In the genomic region with DNA sequence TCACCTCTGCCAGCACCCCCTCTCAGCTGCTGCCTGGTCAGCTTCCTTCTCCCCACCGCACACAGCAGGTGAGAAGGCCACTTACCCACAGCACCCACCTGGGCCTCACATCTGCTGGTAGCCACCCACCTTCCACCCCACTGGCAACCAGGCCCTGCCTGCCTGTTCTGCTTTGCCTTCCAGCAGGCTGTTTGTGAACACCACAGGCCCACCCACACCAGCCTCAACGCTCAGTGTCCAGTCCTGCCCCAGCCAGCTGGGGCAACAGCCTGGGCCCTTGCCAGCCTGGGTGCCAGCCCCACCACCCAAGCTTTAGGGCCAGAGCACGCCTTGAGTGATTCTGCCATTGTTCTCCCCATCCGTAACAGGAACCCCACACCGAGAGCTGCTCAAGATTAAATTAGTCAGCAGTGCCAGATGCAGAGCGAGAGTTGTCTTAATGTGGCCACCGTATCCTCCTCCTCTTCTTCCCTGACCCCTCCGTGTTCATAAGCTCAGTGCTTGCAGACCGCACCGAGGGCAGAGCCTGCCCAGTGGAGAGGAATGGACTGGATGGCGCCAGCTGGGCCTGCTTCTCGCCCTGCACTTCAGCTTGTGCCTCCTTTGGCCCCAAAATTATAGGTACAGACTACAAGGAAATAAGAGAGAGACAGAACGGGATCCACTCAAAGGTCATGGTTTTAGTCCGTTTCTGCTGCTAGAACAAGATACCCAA, we compare ENCODE assay signal across 32 cellular contexts.
DNase-seq lines count a peak whose midpoint lies in the region; ATAC-seq and TF ChIP-seq lines count a peak whose summit lies in the region.
"Had no signal": no experiment of that assay in that cellular context is flagged by ENCODE, and none has a peak within 500 bp of the region (broad histone marks: within the 10 kb centered on the region; RNA-seq: fewer than 3 reads in every experiment).

No MANE protein-coding gene starts in this region.

- H3K27me3 Mint-ChIP-seq in activated naive CD8-positive, alpha-beta T cell treated with anti-CD3 and anti-CD28 coated beads, Interleukin-2, amount 50 U/mL, for 24 hours = no peaks in the 10 kb centered on the region
- no peaks in the 10 kb centered on the region for H3K27me3 Mint-ChIP-seq in activated naive CD8-positive, alpha-beta T cell treated with anti-CD3 and anti-CD28 coated beads for 36 hours
- H3K27me3 Mint-ChIP-seq in activated naive CD4-positive, alpha-beta T cell treated with anti-CD3 and anti-CD28 coated beads, Interleukin-2, amount 10 ng/mL, durations not matched to agents 7 days and 5 days = no peaks in the 10 kb centered on the region
- H3K27me3 Mint-ChIP-seq: CD4-positive, alpha-beta memory T cell had no signal

- peak overlapping the region; percentile 42 for H3K14ac ChIP-seq in neuronal stem cell (ENCODE audit: low read length)

- H3K27ac Mint-ChIP-seq in activated naive CD8-positive, alpha-beta T cell treated with anti-CD3 and anti-CD28 coated beads, Interleukin-2, amount 50 U/mL, for 24 hours = no peak overlapping the region
- H3K27ac Mint-ChIP-seq in activated naive CD8-positive, alpha-beta T cell treated with anti-CD3 and anti-CD28 coated beads for 36 hours = no peak overlapping the region
- H3K27ac Mint-ChIP-seq in activated naive CD4-positive, alpha-beta T cell treated with anti-CD3 and anti-CD28 coated beads, Interleukin-2, amount 10 ng/mL, durations not matched to agents 7 days and 5 days = no peak overlapping the region
- H3K27ac Mint-ChIP-seq: activated T-helper 2 cell treated with anti-CD3 and anti-CD28 coated beads, Interferon-gamma antibody, Interleukin-2, Interleukin-4, amounts not matched to agents 10 μg/mL and 5 μg/mL and 100 μg/mL, durations not matched to agents 14 hours and 24 hours and 36 hours; CD4-positive, alpha-beta memory T cell; T-helper 1 cell treated with Interleukin-12 subunit alpha and Interleukin-12 subunit beta and Interleukin-4 antibody, amounts not matched to agents 30 μg/mL and 1 μg/mL, for 36 hours had no signal

- H2BK5ac ChIP-seq in neuronal stem cell (ENCODE audit: low read length) = peak overlapping the region; percentile 29

- H3K4me3 Mint-ChIP-seq in activated naive CD8-positive, alpha-beta T cell treated with anti-CD3 and anti-CD28 coated beads, Interleukin-2, amount 50 U/mL, for 24 hours = no peak overlapping the region
- no peak overlapping the region for H3K4me3 Mint-ChIP-seq in activated naive CD8-positive, alpha-beta T cell treated with anti-CD3 and anti-CD28 coated beads for 36 hours
- H3K4me3 Mint-ChIP-seq in activated naive CD4-positive, alpha-beta T cell treated with anti-CD3 and anti-CD28 coated beads, Interleukin-2, amount 10 ng/mL, durations not matched to agents 7 days and 5 days = no peak overlapping the region
- H3K4me3 Mint-ChIP-seq: CD4-positive, alpha-beta memory T cell; T-helper 1 cell treated with Interleukin-12 subunit alpha and Interleukin-12 subunit beta and Interleukin-4 antibody, amounts not matched to agents 30 μg/mL and 1 μg/mL, for 36 hours had no signal

- peaks cover 0 to 2% of the 10 kb centered on the region in 2 donors for H3K9me3 ChIP-seq in neuronal stem cell (replicated peaks in 1 of 2; ENCODE audit: control insufficient read depth in 2 of 2, insufficient read depth in 1 of 2, low read depth in 1 of 2, low read length in 2 of 2)
- H3K9me3 ChIP-seq: right lobe of liver, upper lobe of right lung had no signal

- H3K9ac ChIP-seq in neuronal stem cell (ENCODE audit: low read depth, low read length, poor library complexity) = peak overlapping the region; percentile 7
- H3K9ac ChIP-seq: GM23248, KMS-11 had no signal

- no peak overlapping the region for H2BK12ac ChIP-seq in neuronal stem cell (ENCODE audit: low read length)

- no peak overlapping the region for H2BK120ac ChIP-seq in neuronal stem cell (ENCODE audit: low read depth, low read length)

- H2AFZ ChIP-seq in neuronal stem cell (ENCODE audit: low read length) = no peak overlapping the region
- H2AFZ ChIP-seq: GM23248 had no signal

- no peak overlapping the region for H4K91ac ChIP-seq in neuronal stem cell (ENCODE audit: low read depth, low read length, poor library complexity)

- no peak overlapping the region for H3K4me3 ChIP-seq in coronary artery
- H3K4me3 ChIP-seq in neuronal stem cell (ENCODE audit: low read length in 2 of 2) = no peak overlapping the region
- H3K4me3 ChIP-seq in brain microvascular endothelial cell (ENCODE audit: low read depth, low read length) = no peak overlapping the region
- H3K4me3 ChIP-seq: GM23248, right lobe of liver, upper lobe of right lung had no signal

- H2AK5ac ChIP-seq in neuronal stem cell (ENCODE audit: low read depth, low read length) = peak overlapping the region; percentile 79

- peaks cover 0 to 6% of the 10 kb centered on the region in 2 donors for H3K4me1 ChIP-seq in neuronal stem cell (ENCODE audit: control insufficient read depth in 2 of 2, insufficient read depth in 1 of 2, low read depth in 1 of 2, low read length in 2 of 2)
- H3K4me1 ChIP-seq: upper lobe of right lung had no signal

- H4K8ac ChIP-seq in neuronal stem cell (ENCODE audit: low read depth, low read length) = no peak overlapping the region

- WGBS in neuronal stem cell (ENCODE audit: extremely low coverage in 2 of 2, insufficient read length in 2 of 2, insufficient replicate concordance in 1 of 2), 2 donors = no CpG with 5 or more reads among the region's 14 CpGs

- in situ Hi-C loops in brain microvascular endothelial cell (cut with HindIII; ENCODE audit: low pct_ligation_motif_present, low sequenced_read_pairs) = no loop called here

- CTCF ChIA-PET in activated naive CD4-positive, alpha-beta T cell treated with anti-CD3 and anti-CD28 coated beads, Interleukin-2, amount 10 ng/mL, durations not matched to agents 7 days and 5 days (lab: Charles Lee) = no interaction called here

- no peak for DNase-seq in activated naive CD8-positive, alpha-beta T cell treated with anti-CD3 and anti-CD28 coated beads, Interleukin-2, amount 50 U/mL, for 24 hours
- no peak for DNase-seq in activated naive CD8-positive, alpha-beta T cell treated with anti-CD3 and anti-CD28 coated beads for 36 hours
- DNase-seq in coronary artery (ENCODE audit: low spot score) (peak; percentile 38), neuronal stem cell (ENCODE audit: low spot score) (no peak), brain microvascular endothelial cell (no peak), UCSD-AML1 (lab: John Stamatoyannopoulos, UW; ENCODE audit: unreplicated experiment) (no peak)
- no peak for DNase-seq in activated naive CD4-positive, alpha-beta T cell treated with anti-CD3 and anti-CD28 coated beads, Interleukin-2, amount 10 ng/mL, durations not matched to agents 7 days and 5 days
- DNase-seq: activated CD4-positive, alpha-beta T cell treated with anti-CD3 and anti-CD28 coated beads, Interleukin-2, amount 50 U/mL, for 48 hours; activated CD4-positive, CD25-positive, alpha-beta regulatory T cell treated with anti-CD3 and anti-CD28 coated beads, Interleukin-2, amount 50 U/mL, for 72 hours; activated T-cell treated with anti-CD3 and anti-CD28 coated beads for 4 hours; anterior cingulate cortex; CD4-positive, alpha-beta memory T cell; effector CD8-positive, alpha-beta T cell; GM23248; mammary epithelial cell; NCI-H1930; NCI-H524 treated with DMSO at 0.1 percent for 48 hours; NK-92 treated with Interleukin-12 subunit alpha and Interleukin-12 subunit beta, amount 100 ng/mL, for 24 hours; PC-3; posterior cingulate gyrus; right lobe of liver; stimulated activated CD4-positive, alpha-beta T cell treated with anti-CD3 and anti-CD28 coated beads, Interleukin-15, amount 100 ng/mL, for 24 hours; stimulated activated naive CD4-positive, alpha-beta T cell; upper lobe of right lung had no signal

- TF ChIP-seq CTCF in coronary artery (IDR thresholded peaks at IDR 0.05) = no peak
- no peak for TF ChIP-seq CTCF in brain microvascular endothelial cell (IDR thresholded peaks at IDR 0.05; ENCODE audit: low read depth, low read length, missing control alignments)

- H3K27me3 ChIP-seq in neuronal stem cell (ENCODE audit: control insufficient read depth in 3 of 3, insufficient read depth in 3 of 3, low read depth in 1 of 3, low read length in 3 of 3) (peaks cover 0 to 10% (median 0%) of the 10 kb centered on the region in 3 experiments), brain microvascular endothelial cell (replicated peaks) (no peaks in the 10 kb centered on the region)
- H3K27me3 ChIP-seq: right lobe of liver had no signal

- H3K4ac ChIP-seq in neuronal stem cell (ENCODE audit: low read length) = peak overlapping the region; percentile 41

- H3K18ac ChIP-seq in neuronal stem cell (ENCODE audit: low read length) = peak overlapping the region; percentile 6

- H2BK15ac ChIP-seq in neuronal stem cell (ENCODE audit: low read length) = peak overlapping the region; percentile 14

- no peak overlapping the region for H3K4me2 ChIP-seq in neuronal stem cell (ENCODE audit: insufficient read depth, low read length, poor library complexity, severe bottlenecking)
- H3K4me2 ChIP-seq: KMS-11 had no signal

- ATAC-seq in activated naive CD8-positive, alpha-beta T cell treated with anti-CD3 and anti-CD28 coated beads, Interleukin-2, amount 50 U/mL, for 24 hours = peak; percentile 5
- no peak for ATAC-seq in HG03135 (IDR thresholded peaks at IDR 0.05; ENCODE audit: unreplicated experiment)
- ATAC-seq: activated naive CD4-positive, alpha-beta T cell treated with anti-CD3 and anti-CD28 coated beads, Interleukin-2, amount 50 U/mL, for 72 hours; PC-3; right lobe of liver; Right ventricle myocardium inferior; SK-N-SH treated with all-trans-retinoic acid at 6 μM for 48 hours had no signal

- H3K4me1 Mint-ChIP-seq in activated naive CD8-positive, alpha-beta T cell treated with anti-CD3 and anti-CD28 coated beads, Interleukin-2, amount 50 U/mL, for 24 hours = peaks cover 3% of the 10 kb centered on the region
- H3K4me1 Mint-ChIP-seq in activated naive CD8-positive, alpha-beta T cell treated with anti-CD3 and anti-CD28 coated beads for 36 hours = peaks cover 1% of the 10 kb centered on the region
- H3K4me1 Mint-ChIP-seq in activated naive CD4-positive, alpha-beta T cell treated with anti-CD3 and anti-CD28 coated beads, Interleukin-2, amount 10 ng/mL, durations not matched to agents 7 days and 5 days = no peaks in the 10 kb centered on the region
- H3K4me1 Mint-ChIP-seq: CD4-positive, alpha-beta memory T cell had no signal

- H3K36me3 Mint-ChIP-seq in activated naive CD8-positive, alpha-beta T cell treated with anti-CD3 and anti-CD28 coated beads, Interleukin-2, amount 50 U/mL, for 24 hours (ENCODE audit: low read depth) = no peaks in the 10 kb centered on the region
- H3K36me3 Mint-ChIP-seq in activated naive CD8-positive, alpha-beta T cell treated with anti-CD3 and anti-CD28 coated beads for 36 hours = no peaks in the 10 kb centered on the region
- H3K36me3 Mint-ChIP-seq in activated naive CD4-positive, alpha-beta T cell treated with anti-CD3 and anti-CD28 coated beads, Interleukin-2, amount 10 ng/mL, durations not matched to agents 7 days and 5 days = no peaks in the 10 kb centered on the region
- H3K36me3 Mint-ChIP-seq: activated naive CD4-positive, alpha-beta T cell treated with anti-CD3 and anti-CD28 coated beads, Interleukin-2, amount 50 U/mL, for 72 hours; CD4-positive, alpha-beta memory T cell had no signal

- H3K27ac ChIP-seq in coronary artery (no peak overlapping the region), neuronal stem cell (replicated peaks; ENCODE audit: low read length) (no peak overlapping the region), brain microvascular endothelial cell (no peak overlapping the region)
- H3K27ac ChIP-seq: epithelial cell of prostate, GM23248, KMS-11, right lobe of liver, upper lobe of right lung had no signal

- no peaks in the 10 kb centered on the region for H3K36me3 ChIP-seq in neuronal stem cell (replicated peaks in 1 of 2; ENCODE audit: control insufficient read depth in 2 of 2, insufficient read depth in 2 of 2, low read length in 2 of 2)
- H3K36me3 ChIP-seq in brain microvascular endothelial cell (replicated peaks) = no peaks in the 10 kb centered on the region
- H3K36me3 ChIP-seq: right lobe of liver, upper lobe of right lung had no signal

- no peaks in the 10 kb centered on the region for H3K9me3 Mint-ChIP-seq in activated naive CD8-positive, alpha-beta T cell treated with anti-CD3 and anti-CD28 coated beads, Interleukin-2, amount 50 U/mL, for 24 hours
- no peaks in the 10 kb centered on the region for H3K9me3 Mint-ChIP-seq in activated naive CD8-positive, alpha-beta T cell treated with anti-CD3 and anti-CD28 coated beads for 36 hours
- H3K9me3 Mint-ChIP-seq in activated naive CD4-positive, alpha-beta T cell treated with anti-CD3 and anti-CD28 coated beads, Interleukin-2, amount 10 ng/mL, durations not matched to agents 7 days and 5 days = no peaks in the 10 kb centered on the region
- H3K9me3 Mint-ChIP-seq: activated naive CD4-positive, alpha-beta T cell treated with anti-CD3 and anti-CD28 coated beads, Interleukin-2, amount 50 U/mL, for 72 hours; activated T-helper 2 cell treated with anti-CD3 and anti-CD28 coated beads, Interferon-gamma antibody, Interleukin-2, Interleukin-4, amounts not matched to agents 10 μg/mL and 5 μg/mL and 100 μg/mL, durations not matched to agents 14 hours and 24 hours and 36 hours; CD4-positive, alpha-beta memory T cell; T-helper 1 cell treated with Interleukin-12 subunit alpha and Interleukin-12 subunit beta and Interleukin-4 antibody, amounts not matched to agents 30 μg/mL and 1 μg/mL, for 36 hours had no signal

- peak overlapping the region; percentile 3 for H3K23ac ChIP-seq in neuronal stem cell (ENCODE audit: low read depth, low read length, poor library complexity)

- no peaks in the 10 kb centered on the region for H3K79me1 ChIP-seq in neuronal stem cell (ENCODE audit: low read depth, low read length)
